In the genomic region with DNA sequence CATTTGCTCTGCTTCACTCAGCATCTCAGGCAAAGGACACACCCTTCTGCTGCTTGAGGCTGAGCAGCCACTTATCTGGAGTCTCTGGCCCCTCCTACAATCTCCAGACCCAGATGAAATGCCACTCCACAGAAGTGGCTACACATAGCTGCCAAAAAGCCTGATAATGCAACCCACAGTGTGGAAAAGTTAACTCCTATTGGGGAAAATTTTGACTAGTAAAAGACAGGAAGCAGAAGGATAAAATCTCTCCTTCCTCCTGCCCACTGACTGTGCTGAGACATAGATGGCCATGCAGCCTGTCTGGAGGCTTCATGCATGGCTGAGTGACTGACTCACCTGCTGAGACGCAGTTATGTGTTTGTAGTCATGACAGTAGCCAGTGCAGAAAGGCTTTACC, we compare ENCODE assay signal across 12 cellular contexts.
DNase-seq lines count a peak whose midpoint lies in the region; ATAC-seq and TF ChIP-seq lines count a peak whose summit lies in the region.
"Had no signal": no experiment of that assay in that cellular context is flagged by ENCODE, and none has a peak within 500 bp of the region (broad histone marks: within the 10 kb centered on the region; RNA-seq: fewer than 3 reads in every experiment).

No MANE protein-coding gene starts in this region.

- peak; percentile 63 to 91 for ATAC-seq in upper lobe of left lung (ENCODE audit: low FRiP score in 2 of 2)
- ATAC-seq in HG02973 (IDR thresholded peaks at IDR 0.05; ENCODE audit: unreplicated experiment), result no peak
- ATAC-seq: HepG2 had no signal

- no peaks in the 10 kb centered on the region for H3K9me3 Mint-ChIP-seq in nephron progenitor cell
- H3K9me3 Mint-ChIP-seq in activated CD4-positive, alpha-beta T cell treated with anti-CD3 and anti-CD28 coated beads, Interleukin-2, amount 10 ng/mL, durations not matched to agents 24 days and 14 days, result no peaks in the 10 kb centered on the region
- H3K9me3 Mint-ChIP-seq: central memory CD8-positive, alpha-beta T cell had no signal

- H3K4me1 ChIP-seq in cardiac muscle cell (ENCODE audit: low read depth) (peaks cover 10% of the 10 kb centered on the region), upper lobe of left lung (peaks cover 0 to 11% (median 1%) of the 10 kb centered on the region in 4 donors)

- no peaks in the 10 kb centered on the region for H3K36me3 Mint-ChIP-seq in nephron progenitor cell (ENCODE audit: low read depth)
- H3K36me3 Mint-ChIP-seq in activated CD4-positive, alpha-beta T cell treated with anti-CD3 and anti-CD28 coated beads, Interleukin-2, amount 10 ng/mL, durations not matched to agents 24 days and 14 days (ENCODE audit: low read depth), result no peaks in the 10 kb centered on the region
- H3K36me3 Mint-ChIP-seq: memory B cell had no signal

- peak overlapping the region; percentile 48 for H3K27ac ChIP-seq in cardiac muscle cell
- peak overlapping the region in 1 of 4 donors; percentile 19 for H3K27ac ChIP-seq in upper lobe of left lung
- H3K27ac ChIP-seq: VCaP had no signal

- no peak overlapping the region for H3K4me3 ChIP-seq in cardiac muscle cell
- H3K4me3 ChIP-seq in fibroblast of pulmonary artery (replicated peaks; ENCODE audit: low read depth, low read length), result no peak overlapping the region
- no peak overlapping the region for H3K4me3 ChIP-seq in upper lobe of left lung

- no peak for TF ChIP-seq POLR2A in upper lobe of left lung (IDR thresholded peaks at IDR 0.05)

- whole genome bisulfite sequencing in upper lobe of left lung, 2 donors, result 60 to 71% methylated on average over 1 of the region's 1 CpG

- intact Hi-C loops in cardiac septum (cut with DNase I), result no loop called here
- intact Hi-C loops in activated CD4-positive, alpha-beta T cell treated with anti-CD3 and anti-CD28 coated beads, Interleukin-2, amount 10 ng/mL, durations not matched to agents 24 days and 14 days (cut with micrococcal nuclease), result no loop called here

- no peak overlapping the region for H3K4me3 Mint-ChIP-seq in nephron progenitor cell
- no peak overlapping the region for H3K4me3 Mint-ChIP-seq in activated CD4-positive, alpha-beta T cell treated with anti-CD3 and anti-CD28 coated beads, Interleukin-2, amount 10 ng/mL, durations not matched to agents 24 days and 14 days
- H3K4me3 Mint-ChIP-seq: central memory CD8-positive, alpha-beta T cell; memory B cell had no signal

- TF ChIP-seq CTCF in cardiac muscle cell (IDR thresholded peaks at IDR 0.05; ENCODE audit: low read depth, low read length) (no peak), fibroblast of pulmonary artery (IDR thresholded peaks at IDR 0.05; ENCODE audit: low read length, missing control alignments) (no peak), upper lobe of left lung (IDR thresholded peaks at IDR 0.05) (no peak), nephron progenitor cell (IDR thresholded peaks at IDR 0.05) (no peak)

- no peaks in the 10 kb centered on the region for H3K36me3 ChIP-seq in cardiac muscle cell
- H3K36me3 ChIP-seq in upper lobe of left lung, result no peaks in the 10 kb centered on the region

- peak in 1 of 4 donors; percentile 33 for TF ChIP-seq EP300 in upper lobe of left lung (IDR thresholded peaks at IDR 0.05)

- DNase-seq in cardiac muscle cell (ENCODE audit: low read depth in 1 of 2, low spot score in 1 of 2) (peak; percentile 71 to 77), cardiac septum (ENCODE audit: low spot score) (no peak), OCI-M2 (lab: John Stamatoyannopoulos, UW; ENCODE audit: unreplicated experiment) (peak; percentile 19), fibroblast of pulmonary artery (ENCODE audit: low read depth) (peak; percentile 53), upper lobe of left lung (peak in 1 of 2 donors; percentile 81), nephron progenitor cell (no peak)
- DNase-seq in activated CD4-positive, alpha-beta T cell treated with anti-CD3 and anti-CD28 coated beads, Interleukin-2, amount 10 ng/mL, durations not matched to agents 24 days and 14 days, result no peak

- H3K27ac Mint-ChIP-seq in nephron progenitor cell, result no peak overlapping the region
- no peak overlapping the region for H3K27ac Mint-ChIP-seq in activated CD4-positive, alpha-beta T cell treated with anti-CD3 and anti-CD28 coated beads, Interleukin-2, amount 10 ng/mL, durations not matched to agents 24 days and 14 days
- H3K27ac Mint-ChIP-seq: memory B cell had no signal

- H3K9me3 ChIP-seq in cardiac muscle cell (ENCODE audit: low read depth), result no peaks in the 10 kb centered on the region
- no peaks in the 10 kb centered on the region for H3K9me3 ChIP-seq in upper lobe of left lung

- H3K27me3 ChIP-seq in cardiac muscle cell (no peaks in the 10 kb centered on the region), upper lobe of left lung (no peaks in the 10 kb centered on the region)

- H3K4me1 Mint-ChIP-seq in nephron progenitor cell, result peaks cover 9% of the 10 kb centered on the region
- no peaks in the 10 kb centered on the region for H3K4me1 Mint-ChIP-seq in activated CD4-positive, alpha-beta T cell treated with anti-CD3 and anti-CD28 coated beads, Interleukin-2, amount 10 ng/mL, durations not matched to agents 24 days and 14 days
- H3K4me1 Mint-ChIP-seq: central memory CD8-positive, alpha-beta T cell; memory B cell had no signal

- H3K27me3 Mint-ChIP-seq in nephron progenitor cell (ENCODE audit: low read depth, poor library complexity), result peaks cover 10% of the 10 kb centered on the region
- H3K27me3 Mint-ChIP-seq in activated CD4-positive, alpha-beta T cell treated with anti-CD3 and anti-CD28 coated beads, Interleukin-2, amount 10 ng/mL, durations not matched to agents 24 days and 14 days, result peaks cover 8% of the 10 kb centered on the region
- H3K27me3 Mint-ChIP-seq: memory B cell had no signal

Comparison
In these comparisons a context has a peak if more than half of its experiments do, and no peak if none do; other contexts are left out.
1. DNase-seq: peak in cardiac muscle cell (2 of 2), OCI-M2 (single experiment) and fibroblast of pulmonary artery (single experiment); none in cardiac septum (single experiment), nephron progenitor cell (single experiment) and activated CD4-positive, alpha-beta T cell treated with anti-CD3 and anti-CD28 coated beads, Interleukin-2, amount 10 ng/mL, durations not matched to agents 24 days and 14 days (single experiment).